In genomic region chr17:55735784-55736405, GRCh38 we compare ENCODE assay signal across 1 cellular context.
TF ChIP-seq lines count a peak whose summit lies in the region.

No MANE protein-coding gene starts in this region.

TF ChIP-seq in K562, 482 proteins besides CTCF, POLR2A, EP300 and RAD21 (continued from another document):
- TF ChIP-seq SMARCE1 (IDR thresholded peaks at IDR 0.05) (0 out of 2 replicates have a peak, but pooled peaks have one; percentile 23), SPI1 (IDR thresholded peaks at IDR 0.05; ENCODE audit: borderline replicate concordance, low read depth, low read length) (peak; percentile 24; the same call in 1 of the 2 replicates), CC2D1A (IDR thresholded peaks at IDR 0.05) (peak; percentile 59; the same call in 1 of the 2 replicates), ARID2 (IDR thresholded peaks at IDR 0.05) (0 out of 2 replicates have a peak, but pooled peaks have one; percentile 26), RCOR1 (IDR thresholded peaks at IDR 0.05; ENCODE audit: borderline replicate concordance in 1 of 2, low read depth in 2 of 2, low read length in 2 of 2) (0 out of 4 replicates have a peak, but pooled peaks of 1 of the 2 experiments have one; percentile 19), MXI1 (IDR thresholded peaks at IDR 0.05; ENCODE audit: low read depth, low read length) (no peak), POLR2AphosphoS2 (IDR thresholded peaks at IDR 0.05; ENCODE audit: low read length) (no peak), BRD9 (IDR thresholded peaks at IDR 0.05; ENCODE audit: low read depth, partially characterized antibody) (peak; percentile 60), RBM22 (IDR thresholded peaks at IDR 0.05; ENCODE audit: low read depth, low read length, poor library complexity, severe bottlenecking) (no peak), TAF9B (IDR thresholded peaks at IDR 0.05; ENCODE audit: partially characterized antibody) (peak; percentile 35), SMARCA4 (IDR thresholded peaks at IDR 0.05) (peak; percentile 69), TCFL5 (CRISPR knock-in tag; conservative IDR thresholded peaks at IDR 0.05) (no peak), NBN (IDR thresholded peaks at IDR 0.05; ENCODE audit: low read depth) (0 out of 2 replicates have a peak, but pooled peaks have one; percentile 39), SMARCA5 (IDR thresholded peaks at IDR 0.05) (peak; percentile 69; the same call in 1 of the 2 replicates), POLR2H (tag; IDR thresholded peaks at IDR 0.05; ENCODE audit: low read depth) (0 out of 2 replicates have a peak, but pooled peaks have one; percentile 29), EHMT2 (IDR thresholded peaks at IDR 0.05) (peak; percentile 34; the same call in 1 of the 2 replicates), GABPA (tag; conservative IDR thresholded peaks at IDR 0.05; ENCODE audit: low read depth) (peak; percentile 37; the same call in 1 of the 2 replicates), EP400 (IDR thresholded peaks at IDR 0.05) (0 out of 2 replicates have a peak, but pooled peaks have one; percentile 12), SMARCC2 (IDR thresholded peaks at IDR 0.05; ENCODE audit: low read depth) (0 out of 2 replicates have a peak, but pooled peaks have one; percentile 51), FOXM1 (IDR thresholded peaks at IDR 0.05; ENCODE audit: low read depth) (peak; percentile 34; the same call in 1 of the 2 replicates), FOXM1 (CRISPR knock-in tag; IDR thresholded peaks at IDR 0.05; ENCODE audit: low read depth) (no peak), ARID1B (IDR thresholded peaks at IDR 0.05) (peak; percentile 18; the same call in 1 of the 2 replicates)
- TF ChIP-seq, protein P1, sequence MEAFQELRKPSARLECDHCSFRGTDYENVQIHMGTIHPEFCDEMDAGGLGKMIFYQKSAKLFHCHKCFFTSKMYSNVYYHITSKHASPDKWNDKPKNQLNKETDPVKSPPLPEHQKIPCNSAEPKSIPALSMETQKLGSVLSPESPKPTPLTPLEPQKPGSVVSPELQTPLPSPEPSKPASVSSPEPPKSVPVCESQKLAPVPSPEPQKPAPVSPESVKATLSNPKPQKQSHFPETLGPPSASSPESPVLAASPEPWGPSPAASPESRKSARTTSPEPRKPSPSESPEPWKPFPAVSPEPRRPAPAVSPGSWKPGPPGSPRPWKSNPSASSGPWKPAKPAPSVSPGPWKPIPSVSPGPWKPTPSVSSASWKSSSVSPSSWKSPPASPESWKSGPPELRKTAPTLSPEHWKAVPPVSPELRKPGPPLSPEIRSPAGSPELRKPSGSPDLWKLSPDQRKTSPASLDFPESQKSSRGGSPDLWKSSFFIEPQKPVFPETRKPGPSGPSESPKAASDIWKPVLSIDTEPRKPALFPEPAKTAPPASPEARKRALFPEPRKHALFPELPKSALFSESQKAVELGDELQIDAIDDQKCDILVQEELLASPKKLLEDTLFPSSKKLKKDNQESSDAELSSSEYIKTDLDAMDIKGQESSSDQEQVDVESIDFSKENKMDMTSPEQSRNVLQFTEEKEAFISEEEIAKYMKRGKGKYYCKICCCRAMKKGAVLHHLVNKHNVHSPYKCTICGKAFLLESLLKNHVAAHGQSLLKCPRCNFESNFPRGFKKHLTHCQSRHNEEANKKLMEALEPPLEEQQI (IDR thresholded peaks at IDR 0.05): peak; percentile 75
- TF ChIP-seq, protein P2, sequence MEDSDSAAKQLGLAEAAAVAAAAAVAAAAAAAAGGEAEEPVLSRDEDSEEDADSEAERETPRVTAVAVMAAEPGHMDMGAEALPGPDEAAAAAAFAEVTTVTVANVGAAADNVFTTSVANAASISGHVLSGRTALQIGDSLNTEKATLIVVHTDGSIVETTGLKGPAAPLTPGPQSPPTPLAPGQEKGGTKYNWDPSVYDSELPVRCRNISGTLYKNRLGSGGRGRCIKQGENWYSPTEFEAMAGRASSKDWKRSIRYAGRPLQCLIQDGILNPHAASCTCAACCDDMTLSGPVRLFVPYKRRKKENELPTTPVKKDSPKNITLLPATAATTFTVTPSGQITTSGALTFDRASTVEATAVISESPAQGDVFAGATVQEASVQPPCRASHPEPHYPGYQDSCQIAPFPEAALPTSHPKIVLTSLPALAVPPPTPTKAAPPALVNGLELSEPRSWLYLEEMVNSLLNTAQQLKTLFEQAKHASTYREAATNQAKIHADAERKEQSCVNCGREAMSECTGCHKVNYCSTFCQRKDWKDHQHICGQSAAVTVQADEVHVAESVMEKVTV (CRISPR knock-in tag; IDR thresholded peaks at IDR 0.05): 0 out of 2 replicates have a peak, but pooled peaks have one; percentile 8
- TF ChIP-seq, protein P3, sequence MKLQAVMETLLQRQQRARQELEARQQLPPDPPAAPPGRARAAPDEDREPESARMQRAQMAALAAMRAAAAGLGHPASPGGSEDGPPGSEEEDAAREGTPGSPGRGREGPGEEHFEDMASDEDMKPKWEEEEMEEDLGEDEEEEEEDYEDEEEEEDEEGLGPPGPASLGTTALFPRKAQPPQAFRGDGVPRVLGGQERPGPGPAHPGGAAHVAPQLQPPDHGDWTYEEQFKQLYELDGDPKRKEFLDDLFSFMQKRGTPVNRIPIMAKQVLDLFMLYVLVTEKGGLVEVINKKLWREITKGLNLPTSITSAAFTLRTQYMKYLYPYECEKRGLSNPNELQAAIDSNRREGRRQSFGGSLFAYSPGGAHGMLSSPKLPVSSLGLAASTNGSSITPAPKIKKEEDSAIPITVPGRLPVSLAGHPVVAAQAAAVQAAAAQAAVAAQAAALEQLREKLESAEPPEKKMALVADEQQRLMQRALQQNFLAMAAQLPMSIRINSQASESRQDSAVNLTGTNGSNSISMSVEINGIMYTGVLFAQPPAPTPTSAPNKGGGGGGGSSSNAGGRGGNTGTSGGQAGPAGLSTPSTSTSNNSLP (IDR thresholded peaks at IDR 0.05; ENCODE audit: borderline replicate concordance, low read depth, low read length): peak; percentile 42; the same call in 1 of the 2 replicates
- TF ChIP-seq, protein P4, sequence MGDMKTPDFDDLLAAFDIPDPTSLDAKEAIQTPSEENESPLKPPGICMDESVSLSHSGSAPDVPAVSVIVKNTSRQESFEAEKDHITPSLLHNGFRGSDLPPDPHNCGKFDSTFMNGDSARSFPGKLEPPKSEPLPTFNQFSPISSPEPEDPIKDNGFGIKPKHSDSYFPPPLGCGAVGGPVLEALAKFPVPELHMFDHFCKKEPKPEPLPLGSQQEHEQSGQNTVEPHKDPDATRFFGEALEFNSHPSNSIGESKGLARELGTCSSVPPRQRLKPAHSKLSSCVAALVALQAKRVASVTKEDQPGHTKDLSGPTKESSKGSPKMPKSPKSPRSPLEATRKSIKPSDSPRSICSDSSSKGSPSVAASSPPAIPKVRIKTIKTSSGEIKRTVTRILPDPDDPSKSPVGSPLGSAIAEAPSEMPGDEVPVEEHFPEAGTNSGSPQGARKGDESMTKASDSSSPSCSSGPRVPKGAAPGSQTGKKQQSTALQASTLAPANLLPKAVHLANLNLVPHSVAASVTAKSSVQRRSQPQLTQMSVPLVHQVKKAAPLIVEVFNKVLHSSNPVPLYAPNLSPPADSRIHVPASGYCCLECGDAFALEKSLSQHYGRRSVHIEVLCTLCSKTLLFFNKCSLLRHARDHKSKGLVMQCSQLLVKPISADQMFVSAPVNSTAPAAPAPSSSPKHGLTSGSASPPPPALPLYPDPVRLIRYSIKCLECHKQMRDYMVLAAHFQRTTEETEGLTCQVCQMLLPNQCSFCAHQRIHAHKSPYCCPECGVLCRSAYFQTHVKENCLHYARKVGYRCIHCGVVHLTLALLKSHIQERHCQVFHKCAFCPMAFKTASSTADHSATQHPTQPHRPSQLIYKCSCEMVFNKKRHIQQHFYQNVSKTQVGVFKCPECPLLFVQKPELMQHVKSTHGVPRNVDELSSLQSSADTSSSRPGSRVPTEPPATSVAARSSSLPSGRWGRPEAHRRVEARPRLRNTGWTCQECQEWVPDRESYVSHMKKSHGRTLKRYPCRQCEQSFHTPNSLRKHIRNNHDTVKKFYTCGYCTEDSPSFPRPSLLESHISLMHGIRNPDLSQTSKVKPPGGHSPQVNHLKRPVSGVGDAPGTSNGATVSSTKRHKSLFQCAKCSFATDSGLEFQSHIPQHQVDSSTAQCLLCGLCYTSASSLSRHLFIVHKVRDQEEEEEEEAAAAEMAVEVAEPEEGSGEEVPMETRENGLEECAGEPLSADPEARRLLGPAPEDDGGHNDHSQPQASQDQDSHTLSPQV (IDR thresholded peaks at IDR 0.05): 0 out of 2 replicates have a peak, but pooled peaks have one; percentile 44
- TF ChIP-seq, protein P5, sequence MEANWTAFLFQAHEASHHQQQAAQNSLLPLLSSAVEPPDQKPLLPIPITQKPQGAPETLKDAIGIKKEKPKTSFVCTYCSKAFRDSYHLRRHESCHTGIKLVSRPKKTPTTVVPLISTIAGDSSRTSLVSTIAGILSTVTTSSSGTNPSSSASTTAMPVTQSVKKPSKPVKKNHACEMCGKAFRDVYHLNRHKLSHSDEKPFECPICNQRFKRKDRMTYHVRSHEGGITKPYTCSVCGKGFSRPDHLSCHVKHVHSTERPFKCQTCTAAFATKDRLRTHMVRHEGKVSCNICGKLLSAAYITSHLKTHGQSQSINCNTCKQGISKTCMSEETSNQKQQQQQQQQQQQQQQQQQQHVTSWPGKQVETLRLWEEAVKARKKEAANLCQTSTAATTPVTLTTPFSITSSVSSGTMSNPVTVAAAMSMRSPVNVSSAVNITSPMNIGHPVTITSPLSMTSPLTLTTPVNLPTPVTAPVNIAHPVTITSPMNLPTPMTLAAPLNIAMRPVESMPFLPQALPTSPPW (CRISPR knock-in tag; IDR thresholded peaks at IDR 0.05): peak; percentile 23; the same call in 1 of the 2 replicates
- TF ChIP-seq, protein P6, sequence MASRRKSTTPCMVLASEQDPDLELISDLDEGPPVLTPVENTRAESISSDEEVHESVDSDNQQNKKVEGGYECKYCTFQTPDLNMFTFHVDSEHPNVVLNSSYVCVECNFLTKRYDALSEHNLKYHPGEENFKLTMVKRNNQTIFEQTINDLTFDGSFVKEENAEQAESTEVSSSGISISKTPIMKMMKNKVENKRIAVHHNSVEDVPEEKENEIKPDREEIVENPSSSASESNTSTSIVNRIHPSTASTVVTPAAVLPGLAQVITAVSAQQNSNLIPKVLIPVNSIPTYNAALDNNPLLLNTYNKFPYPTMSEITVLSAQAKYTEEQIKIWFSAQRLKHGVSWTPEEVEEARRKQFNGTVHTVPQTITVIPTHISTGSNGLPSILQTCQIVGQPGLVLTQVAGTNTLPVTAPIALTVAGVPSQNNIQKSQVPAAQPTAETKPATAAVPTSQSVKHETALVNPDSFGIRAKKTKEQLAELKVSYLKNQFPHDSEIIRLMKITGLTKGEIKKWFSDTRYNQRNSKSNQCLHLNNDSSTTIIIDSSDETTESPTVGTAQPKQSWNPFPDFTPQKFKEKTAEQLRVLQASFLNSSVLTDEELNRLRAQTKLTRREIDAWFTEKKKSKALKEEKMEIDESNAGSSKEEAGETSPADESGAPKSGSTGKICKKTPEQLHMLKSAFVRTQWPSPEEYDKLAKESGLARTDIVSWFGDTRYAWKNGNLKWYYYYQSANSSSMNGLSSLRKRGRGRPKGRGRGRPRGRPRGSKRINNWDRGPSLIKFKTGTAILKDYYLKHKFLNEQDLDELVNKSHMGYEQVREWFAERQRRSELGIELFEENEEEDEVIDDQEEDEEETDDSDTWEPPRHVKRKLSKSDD (conservative IDR thresholded peaks at IDR 0.05; ENCODE audit: low read length): no peak
